In genomic region chr10:27541728-27542285, GRCh38 we compare ENCODE assay signal across 1 cellular context.
TF ChIP-seq lines count a peak whose summit lies in the region.

No MANE protein-coding gene starts in this region.

TF ChIP-seq in GM23338, 12 proteins besides CTCF, POLR2A, EP300 and RAD21 (continued from another document):
- TF ChIP-seq ETS1 (IDR thresholded peaks at IDR 0.05) (no peak), ZNF114 (CRISPR knock-in tag; IDR thresholded peaks at IDR 0.05) (no peak), CREB1 (CRISPR knock-in tag; IDR thresholded peaks at IDR 0.05; ENCODE audit: low read depth) (no peak), POLR2AphosphoS5 (IDR thresholded peaks at IDR 0.05; ENCODE audit: low read depth) (no peak), EZH2phosphoT487 (IDR thresholded peaks at IDR 0.05; ENCODE audit: unreplicated experiment) (no peak), ZNF331 (CRISPR knock-in tag; IDR thresholded peaks at IDR 0.05; ENCODE audit: low read depth) (no peak), EZH2 (IDR thresholded peaks at IDR 0.05; ENCODE audit: low read depth, unreplicated experiment) (no peak), REST (IDR thresholded peaks at IDR 0.05; ENCODE audit: unreplicated experiment) (no peak), NANOG (IDR thresholded peaks at IDR 0.05; ENCODE audit: borderline replicate concordance) (no peak)
